ENCODE assay signal across 8 cellular contexts in the genomic region with DNA sequence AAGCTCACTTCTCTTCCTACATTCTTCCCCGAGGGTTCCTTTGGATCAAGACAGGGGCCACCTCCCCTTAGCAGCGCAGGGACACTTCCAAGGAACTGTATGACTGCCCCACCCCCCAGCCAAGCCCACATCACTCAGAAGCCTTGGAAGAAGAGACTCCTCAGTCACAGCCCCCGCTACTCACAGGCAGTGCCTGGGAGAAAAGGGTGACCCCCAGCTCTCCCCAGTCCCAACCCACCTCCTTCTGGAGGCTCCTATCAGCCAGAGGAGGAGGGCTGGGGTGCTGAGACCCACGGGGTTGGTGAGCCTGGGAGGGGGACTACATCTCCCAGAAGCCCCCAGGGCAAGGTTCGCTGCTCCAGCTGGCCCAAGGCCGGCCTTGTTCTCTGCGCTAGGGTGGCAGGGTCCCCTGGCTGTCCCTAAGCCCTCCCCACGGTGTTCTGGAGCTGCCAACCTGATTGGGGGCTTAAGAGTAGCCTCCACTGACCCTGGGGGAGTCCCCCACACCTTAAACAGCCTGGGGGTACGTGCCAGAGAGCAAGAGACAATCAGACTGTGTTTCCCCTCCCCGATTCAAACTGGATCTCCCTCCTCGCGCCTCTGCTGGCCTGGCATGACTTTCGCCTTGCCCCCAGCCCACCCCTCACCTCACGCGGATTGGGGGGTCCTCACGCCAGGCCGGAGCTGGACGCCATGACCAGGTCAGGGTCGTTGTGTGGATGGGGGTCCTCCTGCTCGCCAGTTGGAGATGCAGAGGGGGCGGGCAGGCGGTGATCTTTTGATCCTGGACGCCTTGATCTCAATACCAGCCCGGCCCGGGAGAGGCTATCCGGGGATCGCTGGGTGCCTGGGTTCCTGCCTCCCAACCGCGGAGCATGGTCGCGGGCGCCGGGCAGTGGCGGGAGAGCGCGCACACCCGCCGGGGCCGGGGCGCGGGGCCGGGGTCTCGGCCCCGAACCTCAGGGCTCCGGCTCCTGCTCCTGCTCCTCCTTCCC. TPM values are rescaled to one million over a fixed set of nuclear protein-coding genes. Genes with fewer than 3 reads are reported as not detected.
DNase-seq lines count a peak whose midpoint lies in the region; ATAC-seq and TF ChIP-seq lines count a peak whose summit lies in the region.

No MANE protein-coding gene starts in this region.

- H3K79me2 ChIP-seq in GM23338 (replicated peaks; ENCODE audit: insufficient read depth): peaks cover 55% of the 10 kb centered on the region

- H3K4me3 ChIP-seq in GM23338 (peak overlapping the region; percentile 98), mesodermal cell (ENCODE audit: extremely low read depth, insufficient read depth, low read length, poor library complexity, severe bottlenecking) (peak overlapping the region; percentile 99), tibial nerve (peak overlapping the region; percentile 73 to 94 (median 87))

- H3K4me3 Mint-ChIP-seq in CD14-positive monocyte (peak overlapping the region; percentile 92 to 97), GM23338 (peak overlapping the region; percentile 81)

- H3K4me2 ChIP-seq in GM23338: peak overlapping the region; percentile 99

- DNase-seq in CD14-positive monocyte (ENCODE audit: low spot score) (no peak), GM23338 (ENCODE audit: low spot score) (peak; percentile 84), T-helper 9 cell (peak; percentile 36), ecto neural progenitor cell (ENCODE audit: low spot score) (peak; percentile 86), tibial nerve (ENCODE audit: low spot score in 2 of 2) (no peak), Ammon's horn (ENCODE audit: low spot score) (no peak)

- H3K4me1 Mint-ChIP-seq in CD14-positive monocyte (peaks cover 71% of the 10 kb centered on the region), GM23338 (peaks cover 60% of the 10 kb centered on the region)

- no peaks in the 10 kb centered on the region for H3K9me2 ChIP-seq in GM23338 (ENCODE audit: insufficient read depth)

- H3K27me3 Mint-ChIP-seq in CD14-positive monocyte (ENCODE audit: low read depth in 3 of 3): peaks cover 0 to 5% (median 4%) of the 10 kb centered on the region in 3 donors
- peaks cover 29% of the 10 kb centered on the region for H3K27me3 Mint-ChIP-seq in GM23338 (ENCODE audit: insufficient read depth, low read depth, poor library complexity)

- 0% methylated on average over 37 to 42 of the region's 45 CpGs for WGBS in mesodermal cell (ENCODE audit: insufficient coverage in 2 of 2), 2 experiments
- 0 to 1% methylated on average over 20 to 43 of the region's 45 CpGs for WGBS in tibial nerve, 2 donors

- H3K27ac ChIP-seq in GM23338 (ENCODE audit: low read depth): no peak overlapping the region
- peak overlapping the region; percentile 6 for H3K27ac ChIP-seq in mesodermal cell (ENCODE audit: low read depth, low read length, severe bottlenecking)
- peak overlapping the region; percentile 88 to 97 (median 93) for H3K27ac ChIP-seq in tibial nerve

- intact Hi-C loops in CD14-positive monocyte (cut with micrococcal nuclease): loop anchor here in 1 of 2 donors (5.0 kb wide), 3 partner anchors 92 to 182 kb away; partner anchors contain the start of genes C2CD2L, DDX6, RPS25 and TRAPPC4

- peaks cover 13% of the 10 kb centered on the region for H3K27me3 ChIP-seq in GM23338 (ENCODE audit: insufficient read depth)
- H3K27me3 ChIP-seq in tibial nerve: no peaks in the 10 kb centered on the region

- TF ChIP-seq CTCF in CD14-positive monocyte (IDR thresholded peaks at IDR 0.05) (no peak), GM23338 (conservative IDR thresholded peaks at IDR 0.05; ENCODE audit: low read depth in 2 of 2) (no peak), tibial nerve (IDR thresholded peaks at IDR 0.05) (peak in 1 of 5 experiments; percentile 11)

- peak overlapping the region; percentile 43 to 93 (median 82) for H3K27ac Mint-ChIP-seq in CD14-positive monocyte
- H3K27ac Mint-ChIP-seq in GM23338: no peak overlapping the region

- ATAC-seq in GM23338 (peak; percentile 11), GM21825 (IDR thresholded peaks at IDR 0.05; ENCODE audit: unreplicated experiment) (no peak)

- H3F3A ChIP-seq in GM23338 (replicated peaks; ENCODE audit: low read depth): peaks cover 9% of the 10 kb centered on the region; the same call in 1 of the 2 replicates

- H3K36me3 ChIP-seq in GM23338 (ENCODE audit: insufficient read depth) (no peaks in the 10 kb centered on the region), mesodermal cell (ENCODE audit: control insufficient read depth, insufficient read depth, low read length) (peaks cover 10% of the 10 kb centered on the region), tibial nerve (no peaks in the 10 kb centered on the region)

- H3K36me3 Mint-ChIP-seq in CD14-positive monocyte (peaks cover 6 to 9% of the 10 kb centered on the region in 2 donors), GM23338 (ENCODE audit: low read depth) (peaks cover 8% of the 10 kb centered on the region)

- no peaks in the 10 kb centered on the region for H3K9me3 Mint-ChIP-seq in CD14-positive monocyte
- H3K9me3 Mint-ChIP-seq in GM23338: no peaks in the 10 kb centered on the region

- H3K4me1 ChIP-seq in GM23338 (ENCODE audit: insufficient read depth): peaks cover 64% of the 10 kb centered on the region
- peaks cover 48% of the 10 kb centered on the region for H3K4me1 ChIP-seq in mesodermal cell (ENCODE audit: control insufficient read depth, insufficient read depth, low read length, poor library complexity, severe bottlenecking)
- H3K4me1 ChIP-seq in tibial nerve: peaks cover under 1 to 71% (median 52%) of the 10 kb centered on the region in 4 donors

- no peak for TF ChIP-seq POLR2A in tibial nerve (IDR thresholded peaks at IDR 0.05)

- H3K9me3 ChIP-seq in mesodermal cell (ENCODE audit: control insufficient read depth, low read length): no peaks in the 10 kb centered on the region
- no peaks in the 10 kb centered on the region for H3K9me3 ChIP-seq in tibial nerve

- no peak overlapping the region for H2AFZ ChIP-seq in GM23338

- peak in 1 of 2 donors; percentile 38 for TF ChIP-seq EP300 in tibial nerve (IDR thresholded peaks at IDR 0.05)

- H4K20me1 ChIP-seq in GM23338 (replicated peaks; ENCODE audit: insufficient read depth): peaks cover 16% of the 10 kb centered on the region

TF ChIP-seq in GM23338, 12 proteins besides CTCF, POLR2A, EP300 and RAD21:
- TF ChIP-seq POLR2AphosphoS5 (IDR thresholded peaks at IDR 0.05; ENCODE audit: low read depth) (no peak), JUNB (IDR thresholded peaks at IDR 0.05; ENCODE audit: unreplicated experiment) (no peak), ZNF114 (CRISPR knock-in tag; IDR thresholded peaks at IDR 0.05) (no peak), STAT1 (IDR thresholded peaks at IDR 0.05; ENCODE audit: unreplicated experiment) (no peak), EZH2phosphoT487 (IDR thresholded peaks at IDR 0.05; ENCODE audit: unreplicated experiment) (no peak), NANOG (IDR thresholded peaks at IDR 0.05; ENCODE audit: borderline replicate concordance) (no peak), EZH2 (IDR thresholded peaks at IDR 0.05; ENCODE audit: low read depth, unreplicated experiment) (no peak)

RNA-seq across cellular contexts. Expression of gene BCL9L, which starts 0.8 kb away (rescaled TPM):
- polyA plus RNA-seq in CD14-positive monocyte (1 to 10 TPM in 1 of 2 donors, under 1 TPM in 1; 0.11 to 1.8 TPM), GM23338 (2016; fragmentation: Nextera tagmentation; extraction: Ambion mirVana) (15.9 and 23.6 TPM in 2 replicates)
- 24.1 and 35.1 TPM in 2 replicates for total RNA-seq in GM23338 (2014; rRNA removed; shearing (Covaris generic))
- 31.3 TPM for polyA plus RNA-seq in mesodermal cell (2013, experiment 1 of 2)
- 31.9 TPM for polyA plus RNA-seq in mesodermal cell (2013, experiment 2 of 2)
- 10 to 100 TPM; 15.7 to 36.0 (median 28.5) TPM for total RNA-seq in tibial nerve

RNA-seq across cellular contexts. Expression of gene UPK2, which starts 31.2 kb away (rescaled TPM):
- polyA plus RNA-seq in CD14-positive monocyte (not detected), GM23338 (2016; fragmentation: Nextera tagmentation; extraction: Ambion mirVana) (0.74 and 1.4 TPM in 2 replicates)
- total RNA-seq in GM23338 (2014; rRNA removed; shearing (Covaris generic)): not detected in 2 replicates
- not detected for polyA plus RNA-seq in mesodermal cell (2013, experiment 1 of 2)
- 0.35 TPM for polyA plus RNA-seq in mesodermal cell (2013, experiment 2 of 2)
- total RNA-seq in tibial nerve: not detected

RNA-seq across cellular contexts. Expression of gene CXCR5, which starts 41.2 kb away (rescaled TPM):
- polyA plus RNA-seq in CD14-positive monocyte (under 1 TPM; 0.08 to 0.09 TPM), GM23338 (2016; fragmentation: Nextera tagmentation; extraction: Ambion mirVana) (0.18 and 0.96 TPM in 2 replicates)
- not detected in 2 replicates for total RNA-seq in GM23338 (2014; rRNA removed; shearing (Covaris generic))
- polyA plus RNA-seq in mesodermal cell (2013, experiment 1 of 2): not detected
- polyA plus RNA-seq in mesodermal cell (2013, experiment 2 of 2): not detected
- total RNA-seq in tibial nerve: not detected

RNA-seq across cellular contexts. Expression of gene FOXR1, which starts 46.7 kb away (rescaled TPM):
- polyA plus RNA-seq in CD14-positive monocyte (not detected), GM23338 (2016; fragmentation: Nextera tagmentation; extraction: Ambion mirVana) (not detected in 2 replicates)
- not detected in 2 replicates for total RNA-seq in GM23338 (2014; rRNA removed; shearing (Covaris generic))
- not detected for polyA plus RNA-seq in mesodermal cell (2013, experiment 1 of 2)
- polyA plus RNA-seq in mesodermal cell (2013, experiment 2 of 2): not detected
- total RNA-seq in tibial nerve: not detected

Comparison
In these comparisons a context has a peak if more than half of its experiments do, and no peak if none do; other contexts are left out.
1. DNase-seq: peak in GM23338 (single experiment), T-helper 9 cell (single experiment) and ecto neural progenitor cell (single experiment); none in CD14-positive monocyte (single experiment), tibial nerve (0 of 2) and Ammon's horn (single experiment).
2. Peak in every context shown above with its lines, with median percentiles within 50 percentile points of each other: H3K4me3 ChIP-seq.